Comparison of ENCODE assay signal across 30 cellular contexts in the genomic region with DNA sequence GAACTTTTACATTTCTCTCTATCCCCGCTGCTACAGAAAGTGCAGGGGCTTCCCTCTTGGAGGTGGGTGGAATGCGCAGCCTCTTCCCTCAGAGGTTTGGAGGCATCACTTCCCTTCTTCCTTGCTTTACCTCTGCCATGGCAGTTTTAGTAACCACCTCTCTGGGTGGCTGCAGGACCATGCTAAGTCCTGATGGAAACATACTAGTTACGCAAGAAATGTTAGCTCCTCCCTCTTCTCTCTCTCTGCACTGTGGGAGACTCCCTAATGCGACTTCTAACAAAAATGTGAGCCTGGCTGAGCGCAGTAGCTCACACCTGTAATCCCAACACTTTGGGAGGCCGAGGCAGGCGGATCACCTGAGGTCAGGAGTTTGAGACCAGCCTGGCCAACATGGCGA.
"Had no signal": no experiment of that assay in that cellular context is flagged by ENCODE, and none has a peak within 500 bp of the region (broad histone marks: within the 10 kb centered on the region; RNA-seq: fewer than 3 reads in every experiment).

No MANE protein-coding gene starts in this region.

- H3K36me3 Mint-ChIP-seq: activated CD8-positive, alpha-beta memory T cell treated with anti-CD3 and anti-CD28 coated beads, Interleukin-2, amount 10 ng/mL, durations not matched to agents 7 days and 5 days; activated naive CD4-positive, alpha-beta T cell treated with anti-CD3 and anti-CD28 coated beads, Interleukin-2, amount 50 U/mL, for 72 hours; naive B cell; stimulated activated effector memory CD8-positive, alpha-beta T cell treated with anti-CD3 and anti-CD28 coated beads, Interleukin-12 subunit alpha, Interleukin-12 subunit beta, amount 100 ng/mL, for 72 hours had no signal

- H3K27ac ChIP-seq: breast epithelium, esophagus muscularis mucosa, left ventricle myocardium inferior, pancreas, prostate gland, sigmoid colon, stomach, tibial artery, upper lobe of right lung had no signal

- H3K36me3 ChIP-seq: breast epithelium, esophagus muscularis mucosa, left ventricle myocardium inferior, pancreas, prostate gland, sigmoid colon, stomach, tibial artery, upper lobe of right lung had no signal

- H3K4me3 ChIP-seq: breast epithelium, esophagus muscularis mucosa, left ventricle myocardium inferior, lung, pancreas, prostate gland, sigmoid colon, stomach, tibial artery, upper lobe of right lung had no signal

- H3K27ac Mint-ChIP-seq: activated CD8-positive, alpha-beta memory T cell treated with anti-CD3 and anti-CD28 coated beads, Interleukin-2, amount 10 ng/mL, durations not matched to agents 7 days and 5 days; activated CD8-positive, alpha-beta T cell treated with anti-CD3 and anti-CD28 coated beads for 36 hours; activated naive CD4-positive, alpha-beta T cell treated with anti-CD3 and anti-CD28 coated beads, Interleukin-2, amount 50 U/mL, for 72 hours; activated T-cell treated with anti-CD3 and anti-CD28 coated beads, Interleukin-2, amount 50 U/mL, for 72 hours; dendritic cell treated with granulocyte-macrophage colony-stimulating factor and Interleukin-4, amounts not matched to agents 40 ng/mL and 50 ng/mL, for 4 days; mesothelial cell of epicardium; naive B cell; stimulated activated effector memory CD8-positive, alpha-beta T cell treated with anti-CD3 and anti-CD28 coated beads, Interleukin-12 subunit alpha, Interleukin-12 subunit beta, amount 100 ng/mL, for 72 hours had no signal

- ATAC-seq: activated CD8-positive, alpha-beta memory T cell treated with anti-CD3 and anti-CD28 coated beads, Interleukin-2, amount 10 ng/mL, durations not matched to agents 7 days and 5 days; activated CD8-positive, alpha-beta T cell treated with anti-CD3 and anti-CD28 coated beads for 36 hours; activated naive CD4-positive, alpha-beta T cell treated with anti-CD3 and anti-CD28 coated beads, Interleukin-2, amount 50 U/mL, for 72 hours; activated T-cell treated with anti-CD3 and anti-CD28 coated beads, Interleukin-2, amount 50 U/mL, for 72 hours; pancreas; stimulated activated effector memory CD8-positive, alpha-beta T cell treated with anti-CD3 and anti-CD28 coated beads, Interleukin-12 subunit alpha, Interleukin-12 subunit beta, amount 100 ng/mL, for 72 hours had no signal

- DNase-seq: activated CD4-positive, alpha-beta T cell treated with anti-CD3 and anti-CD28 coated beads for 1 hour; activated CD4-positive, alpha-beta T cell treated with anti-CD3 and anti-CD28 coated beads, Interleukin-2, amount 50 U/mL, for 1 hour; activated CD8-positive, alpha-beta memory T cell treated with anti-CD3 and anti-CD28 coated beads, Interleukin-2, amount 10 ng/mL, durations not matched to agents 7 days and 5 days; activated CD8-positive, alpha-beta T cell treated with anti-CD3 and anti-CD28 coated beads for 36 hours; activated naive CD4-positive, alpha-beta T cell; activated T-cell treated with anti-CD3 and anti-CD28 coated beads for 4 hours; activated T-cell treated with anti-CD3 and anti-CD28 coated beads, Interleukin-2, amount 50 U/mL, for 72 hours; central memory CD4-positive, alpha-beta T cell; foreskin melanocyte; islet precursor cell; left ventricle myocardium inferior; naive B cell; nephron progenitor cell; nucleus accumbens; pancreas; retina; sigmoid colon; small intestine; stimulated activated CD4-positive, alpha-beta T cell treated with anti-CD3 and anti-CD28 coated beads, Interleukin-4, amount 100 ng/mL, for 24 hours; stomach; tibial artery; upper lobe of right lung had no signal

- H3K4me1 ChIP-seq: breast epithelium, left ventricle myocardium inferior, pancreas, prostate gland, sigmoid colon, tibial artery, upper lobe of right lung had no signal

- H3K27me3 Mint-ChIP-seq: activated CD8-positive, alpha-beta T cell treated with anti-CD3 and anti-CD28 coated beads for 36 hours; dendritic cell treated with granulocyte-macrophage colony-stimulating factor and Interleukin-4, amounts not matched to agents 40 ng/mL and 50 ng/mL, for 4 days had no signal

- H3K4me1 Mint-ChIP-seq: activated CD8-positive, alpha-beta memory T cell treated with anti-CD3 and anti-CD28 coated beads, Interleukin-2, amount 10 ng/mL, durations not matched to agents 7 days and 5 days; naive B cell; stimulated activated effector memory CD8-positive, alpha-beta T cell treated with anti-CD3 and anti-CD28 coated beads, Interleukin-12 subunit alpha, Interleukin-12 subunit beta, amount 100 ng/mL, for 72 hours had no signal

- H3K27me3 ChIP-seq: breast epithelium, esophagus muscularis mucosa, pancreas, sigmoid colon, stomach, upper lobe of right lung had no signal

- H3K9me3 ChIP-seq: breast epithelium, esophagus muscularis mucosa, left ventricle myocardium inferior, pancreas, prostate gland, sigmoid colon, stomach, tibial artery, upper lobe of right lung had no signal

- H3K4me3 Mint-ChIP-seq: activated CD8-positive, alpha-beta memory T cell treated with anti-CD3 and anti-CD28 coated beads, Interleukin-2, amount 10 ng/mL, durations not matched to agents 7 days and 5 days; activated CD8-positive, alpha-beta T cell treated with anti-CD3 and anti-CD28 coated beads for 36 hours; activated T-cell treated with anti-CD3 and anti-CD28 coated beads, Interleukin-2, amount 50 U/mL, for 72 hours; dendritic cell treated with granulocyte-macrophage colony-stimulating factor and Interleukin-4, amounts not matched to agents 40 ng/mL and 50 ng/mL, for 4 days; mesothelial cell of epicardium; naive B cell; nephron progenitor cell; stimulated activated effector memory CD8-positive, alpha-beta T cell treated with anti-CD3 and anti-CD28 coated beads, Interleukin-12 subunit alpha, Interleukin-12 subunit beta, amount 100 ng/mL, for 72 hours had no signal

- H3K9me3 Mint-ChIP-seq: activated CD8-positive, alpha-beta T cell treated with anti-CD3 and anti-CD28 coated beads for 36 hours; activated naive CD4-positive, alpha-beta T cell treated with anti-CD3 and anti-CD28 coated beads, Interleukin-2, amount 50 U/mL, for 72 hours; activated T-cell treated with anti-CD3 and anti-CD28 coated beads, Interleukin-2, amount 50 U/mL, for 72 hours; dendritic cell treated with granulocyte-macrophage colony-stimulating factor and Interleukin-4, amounts not matched to agents 40 ng/mL and 50 ng/mL, for 4 days; mesothelial cell of epicardium; naive B cell; nephron progenitor cell; stimulated activated effector memory CD8-positive, alpha-beta T cell treated with anti-CD3 and anti-CD28 coated beads, Interleukin-12 subunit alpha, Interleukin-12 subunit beta, amount 100 ng/mL, for 72 hours had no signal
